In genomic region chr5:91176288-91177016, GRCh38 we compare ENCODE assay signal across 16 cellular contexts.
DNase-seq lines count a peak whose midpoint lies in the region; ATAC-seq lines count a peak whose summit lies in the region.
"Had no signal": no experiment of that assay in that cellular context is flagged by ENCODE, and none has a peak within 500 bp of the region (broad histone marks: within the 10 kb centered on the region; RNA-seq: fewer than 3 reads in every experiment).

No MANE protein-coding gene starts in this region.

- no peaks in the 10 kb centered on the region for H3K4me1 Mint-ChIP-seq in activated naive CD4-positive, alpha-beta T cell treated with anti-CD3 and anti-CD28 coated beads, Interleukin-2, amount 10 ng/mL, durations not matched to agents 7 days and 5 days

- H3K27ac Mint-ChIP-seq in activated naive CD4-positive, alpha-beta T cell treated with anti-CD3 and anti-CD28 coated beads, Interleukin-2, amount 10 ng/mL, durations not matched to agents 7 days and 5 days = no peak overlapping the region
- H3K27ac Mint-ChIP-seq: CD4-positive, alpha-beta memory T cell; stimulated activated naive CD8-positive, alpha-beta T cell treated with anti-CD3 and anti-CD28 coated beads, Interleukin-15, Interleukin-2, amounts not matched to agents 100 ng/mL and 50 ng/mL, for 24 hours; T-helper 1 cell treated with Interleukin-12 subunit alpha and Interleukin-12 subunit beta and Interleukin-4 antibody, amounts not matched to agents 30 μg/mL and 1 μg/mL, for 36 hours had no signal

- CTCF ChIA-PET in activated naive CD4-positive, alpha-beta T cell treated with anti-CD3 and anti-CD28 coated beads, Interleukin-2, amount 10 ng/mL, durations not matched to agents 7 days and 5 days (lab: Charles Lee) = no interaction called here

- H3K36me3 Mint-ChIP-seq in activated naive CD4-positive, alpha-beta T cell treated with anti-CD3 and anti-CD28 coated beads, Interleukin-2, amount 10 ng/mL, durations not matched to agents 7 days and 5 days = no peaks in the 10 kb centered on the region
- H3K36me3 Mint-ChIP-seq: CD4-positive, alpha-beta memory T cell had no signal

- H3K27me3 Mint-ChIP-seq in activated naive CD4-positive, alpha-beta T cell treated with anti-CD3 and anti-CD28 coated beads, Interleukin-2, amount 10 ng/mL, durations not matched to agents 7 days and 5 days = peaks cover 16% of the 10 kb centered on the region

- H3K9me3 Mint-ChIP-seq in activated naive CD4-positive, alpha-beta T cell treated with anti-CD3 and anti-CD28 coated beads, Interleukin-2, amount 10 ng/mL, durations not matched to agents 7 days and 5 days = no peaks in the 10 kb centered on the region
- H3K9me3 Mint-ChIP-seq: CD4-positive, alpha-beta memory T cell; stimulated activated naive CD8-positive, alpha-beta T cell treated with anti-CD3 and anti-CD28 coated beads, Interleukin-15, Interleukin-2, amounts not matched to agents 100 ng/mL and 50 ng/mL, for 24 hours; T-helper 1 cell treated with Interleukin-12 subunit alpha and Interleukin-12 subunit beta and Interleukin-4 antibody, amounts not matched to agents 30 μg/mL and 1 μg/mL, for 36 hours had no signal

- in situ Hi-C loops in Caki2 (cut with HindIII; ENCODE audit: low pct_unique_long_range_greater_than_20kb, low sequenced_read_pairs) = no loop called here

- DNase-seq in Caki2 (ENCODE audit: low read depth) = peak; percentile 20
- peak; percentile 42 for DNase-seq in amniotic epithelial cell (ENCODE audit: low read depth)
- peak; percentile 67 for DNase-seq in left kidney (ENCODE audit: low read depth, low spot score)
- no peak for DNase-seq in activated naive CD4-positive, alpha-beta T cell treated with anti-CD3 and anti-CD28 coated beads, Interleukin-2, amount 10 ng/mL, durations not matched to agents 7 days and 5 days
- DNase-seq in SK-N-DZ (ENCODE audit: low spot score) = no peak
- DNase-seq in epidermal melanocyte (ENCODE audit: insufficient read length, low spot score) = no peak
- DNase-seq: activated naive CD4-positive, alpha-beta T cell; CD4-positive, alpha-beta memory T cell; foreskin melanocyte; GF-D8; NCI-H146; NCI-H510A; spleen had no signal

- peak; percentile 49 for ATAC-seq in GM19351 (IDR thresholded peaks at IDR 0.05; ENCODE audit: unreplicated experiment)

- no peak overlapping the region for H3K4me3 Mint-ChIP-seq in activated naive CD4-positive, alpha-beta T cell treated with anti-CD3 and anti-CD28 coated beads, Interleukin-2, amount 10 ng/mL, durations not matched to agents 7 days and 5 days
- H3K4me3 Mint-ChIP-seq: CD4-positive, alpha-beta memory T cell; stimulated activated naive CD8-positive, alpha-beta T cell treated with anti-CD3 and anti-CD28 coated beads, Interleukin-15, Interleukin-2, amounts not matched to agents 100 ng/mL and 50 ng/mL, for 24 hours; T-helper 1 cell treated with Interleukin-12 subunit alpha and Interleukin-12 subunit beta and Interleukin-4 antibody, amounts not matched to agents 30 μg/mL and 1 μg/mL, for 36 hours had no signal

Comparison
In these comparisons a context has a peak if more than half of its experiments do, and no peak if none do; other contexts are left out.
1. DNase-seq: peak in Caki2 (single experiment), amniotic epithelial cell (single experiment) and left kidney (single experiment); none in activated naive CD4-positive, alpha-beta T cell treated with anti-CD3 and anti-CD28 coated beads, Interleukin-2, amount 10 ng/mL, durations not matched to agents 7 days and 5 days (single experiment), SK-N-DZ (single experiment) and epidermal melanocyte (single experiment).